Comparison of ENCODE assay signal across 7 cellular contexts in genomic region chr4:108173599-108174057, GRCh38. TPM values are rescaled to one million over a fixed set of nuclear protein-coding genes. Genes with fewer than 3 reads are reported as not detected.
A peak's percentile ranks its signal among the peaks of the same experiment; 100 is the strongest.
DNase-seq lines count a peak whose midpoint lies in the region; ATAC-seq and TF ChIP-seq lines count a peak whose summit lies in the region.

No MANE protein-coding gene starts in this region.

- H3K9me3 ChIP-seq in GM23248 (ENCODE audit: low read depth), result no peaks in the 10 kb centered on the region
- no peaks in the 10 kb centered on the region for H3K9me3 ChIP-seq in spleen

- no peak overlapping the region for H3K9ac ChIP-seq in GM23248

- peaks cover 14% of the 10 kb centered on the region for H3K9me3 Mint-ChIP-seq in glutamatergic neuron (ENCODE audit: unreplicated experiment)

- ATAC-seq in HG02623 (IDR thresholded peaks at IDR 0.05; ENCODE audit: unreplicated experiment) (no peak), HG02763 (IDR thresholded peaks at IDR 0.05; ENCODE audit: unreplicated experiment) (no peak)

- no peaks in the 10 kb centered on the region for H3K36me3 Mint-ChIP-seq in glutamatergic neuron (ENCODE audit: unreplicated experiment)

- H3K79me2 ChIP-seq in GM23248 (ENCODE audit: insufficient read depth), result no peaks in the 10 kb centered on the region

- H3K36me3 ChIP-seq in GM23248 (ENCODE audit: low read depth) (no peaks in the 10 kb centered on the region), spleen (no peaks in the 10 kb centered on the region)

- in situ Hi-C loops in GM23248 (cut with MboI), result no loop called here

- no peaks in the 10 kb centered on the region for H3K9me2 ChIP-seq in GM23248 (ENCODE audit: insufficient read depth)

- peak overlapping the region; percentile 71 for H2AFZ ChIP-seq in GM23248

- H3K27me3 Mint-ChIP-seq in glutamatergic neuron (ENCODE audit: unreplicated experiment), result peaks cover 34% of the 10 kb centered on the region

- no peaks in the 10 kb centered on the region for H3F3A ChIP-seq in GM23248 (ENCODE audit: insufficient read depth)

- H3K4me3 ChIP-seq in GM23248, result peak overlapping the region; percentile 60; the same call in 1 of the 2 replicates
- H3K4me3 ChIP-seq in spleen, result peak overlapping the region; percentile 42 to 79 (median 51)

- TF ChIP-seq CTCF in VCaP (conservative IDR thresholded peaks at IDR 0.05), result no peak
- no peak for TF ChIP-seq CTCF in glutamatergic neuron (IDR thresholded peaks at IDR 0.05; ENCODE audit: partially characterized antibody, unreplicated experiment)
- no peak for TF ChIP-seq CTCF in spleen (IDR thresholded peaks at IDR 0.05 in 8 of 11, conservative IDR thresholded peaks at IDR 0.05 in 3 of 11)

- no peaks in the 10 kb centered on the region for H3K4me1 ChIP-seq in GM23248 (ENCODE audit: insufficient read depth)
- H3K4me1 ChIP-seq in spleen, result peaks cover 22 to 52% (median 36%) of the 10 kb centered on the region in 6 donors

- DNase-seq in GM23248 (no peak), glutamatergic neuron (no peak), spleen (no peak), posterior cingulate gyrus (no peak)

- no peak for TF ChIP-seq POLR2A in spleen (IDR thresholded peaks at IDR 0.05)

- intact Hi-C loops in spleen (cut with DNase I; ENCODE audit: low total_unique reads), result no loop called here
- intact Hi-C loops in posterior cingulate gyrus (cut with DNase I), result no loop called here

- 70 to 75% methylated on average over 11 of the region's 11 CpGs for WGBS in GM23248 (ENCODE audit: low coverage in 1 of 2, low lambda C conversion rate in 2 of 2, missing lambda C conversion rate in 2 of 2), 2 experiments
- WGBS in spleen, 5 donors, result 74 to 80% (median 79%) methylated on average over 11 of the region's 11 CpGs

- H3K27me3 ChIP-seq in GM23248 (replicated peaks; ENCODE audit: insufficient read depth), result peaks cover 63% of the 10 kb centered on the region
- H3K27me3 ChIP-seq in spleen (replicated peaks in 1 of 7), result peaks cover 0 to 73% (median 48%) of the 10 kb centered on the region in 7 donors

- H3K4me2 ChIP-seq in GM23248 (ENCODE audit: unreplicated experiment), result peak overlapping the region; percentile 69

- H3K27ac ChIP-seq in GM23248 (no peak overlapping the region), VCaP (peak overlapping the region; percentile 83), spleen (peak overlapping the region in 6 of 8 donors; percentile 79 to 83 (median 80))

- H3K27ac Mint-ChIP-seq in glutamatergic neuron (ENCODE audit: unreplicated experiment), result no peak overlapping the region

- H3K4me1 Mint-ChIP-seq in glutamatergic neuron (ENCODE audit: low read depth, unreplicated experiment), result peaks cover 18% of the 10 kb centered on the region

- no peaks in the 10 kb centered on the region for H4K20me1 ChIP-seq in GM23248 (ENCODE audit: insufficient read depth)

- peak overlapping the region; percentile 81 for H3K4me3 Mint-ChIP-seq in glutamatergic neuron (ENCODE audit: unreplicated experiment)

RNA-seq across cellular contexts. Expression of gene LEF1, which starts 4.9 kb away (rescaled TPM):
- total RNA-seq in GM23248 (2014; rRNA removed; shearing (Covaris generic)), result not detected in 2 replicates
- polyA plus RNA-seq in GM23248 (2016; fragmentation: Nextera tagmentation; extraction: Ambion mirVana) (0.23 TPM in 1 of 2 replicates, not detected in the other), spleen (10 to 100 TPM in 1 of 3 donors, 1 to 10 TPM in 2; 7.8 to 27.9 (median 9.7) TPM)
- total RNA-seq in glutamatergic neuron (ENCODE audit: unreplicated experiment) (0.98 TPM), spleen (10 to 100 TPM; 18.6 to 55.4 (median 34.7) TPM)
